8 cellular contexts compared by ENCODE assay signal in genomic region chr1:42420911-42421585, GRCh38.
A peak's percentile ranks its signal among the peaks of the same experiment; 100 is the strongest.
DNase-seq lines count a peak whose midpoint lies in the region; ATAC-seq and TF ChIP-seq lines count a peak whose summit lies in the region.

No MANE protein-coding gene starts in this region.

- peak overlapping the region; percentile 29 for H2AFZ ChIP-seq in parathyroid adenoma

- ATAC-seq in HG02588 (IDR thresholded peaks at IDR 0.05; ENCODE audit: unreplicated experiment): no peak
- no peak for ATAC-seq in GM18511 (IDR thresholded peaks at IDR 0.05; ENCODE audit: unreplicated experiment)

- TF ChIP-seq CTCF in parathyroid adenoma (IDR thresholded peaks at IDR 0.05): no peak

- peaks cover 6% of the 10 kb centered on the region for H3K4me1 ChIP-seq in parathyroid adenoma

- no peaks in the 10 kb centered on the region for H3K79me2 ChIP-seq in parathyroid adenoma

- H3K9me3 ChIP-seq in parathyroid adenoma (ENCODE audit: control insufficient read depth, low read length): no peaks in the 10 kb centered on the region

- no peaks in the 10 kb centered on the region for H3K36me3 ChIP-seq in parathyroid adenoma (ENCODE audit: control insufficient read depth, insufficient read depth, low read length)

- H3K27me3 ChIP-seq in parathyroid adenoma (ENCODE audit: control insufficient read depth, insufficient read depth, low read length): no peaks in the 10 kb centered on the region

- H3K4me2 ChIP-seq in parathyroid adenoma (ENCODE audit: low read length): no peak overlapping the region

- H3K4me3 ChIP-seq in parathyroid adenoma (ENCODE audit: low read depth, low read length): no peak overlapping the region

- no peak overlapping the region for H3K9ac ChIP-seq in parathyroid adenoma

- peak; percentile 82 for DNase-seq in EH (ENCODE audit: low read depth)
- DNase-seq in NCI-H510A (lab: John Stamatoyannopoulos, UW): peak; percentile 79
- DNase-seq in epithelial cell of prostate (ENCODE audit: low read depth, low spot score): peak; percentile 5
- no peak for DNase-seq in HuH-7 (ENCODE audit: low spot score)
- DNase-seq in RKO (ENCODE audit: low spot score): no peak

- no peak overlapping the region for H3K27ac ChIP-seq in epithelial cell of prostate
- H3K27ac ChIP-seq in parathyroid adenoma: no peak overlapping the region

Comparison
In these comparisons a context has a peak if more than half of its experiments do, and no peak if none do; other contexts are left out.
1. DNase-seq: peak in EH (single experiment), NCI-H510A (single experiment) and epithelial cell of prostate (single experiment); none in HuH-7 (single experiment) and RKO (single experiment).